ENCODE assay signal across 2 cellular contexts in genomic region chr17:50190278-50191069, GRCh38.
TF ChIP-seq lines count a peak whose summit lies in the region.

No MANE protein-coding gene starts in this region.

TF ChIP-seq in SK-N-SH, 30 proteins besides CTCF, POLR2A, EP300 and RAD21:
- peak; percentile 43 for TF ChIP-seq POLR2AphosphoS5 (IDR thresholded peaks at IDR 0.05; ENCODE audit: low read depth, low read length)
- TF ChIP-seq JUND (IDR thresholded peaks at IDR 0.05), result no peak
TF ChIP-seq in SK-N-SH: peak in this region for 1.

TF ChIP-seq in SK-N-SH treated with all-trans-retinoic acid at 6 μM for 48 hours, 23 proteins besides CTCF, POLR2A, EP300 and RAD21:
- no peak for TF ChIP-seq ISL1 (CRISPR knock-in tag; IDR thresholded peaks at IDR 0.05)
- no peak for TF ChIP-seq CSRNP3 (CRISPR knock-in tag; IDR thresholded peaks at IDR 0.05)
- no peak for TF ChIP-seq TCF4 (CRISPR knock-in tag; IDR thresholded peaks at IDR 0.05; ENCODE audit: borderline replicate concordance)
- no peak for TF ChIP-seq PATZ1 (CRISPR knock-in tag; IDR thresholded peaks at IDR 0.05; ENCODE audit: borderline replicate concordance)
- TF ChIP-seq CREB5 (CRISPR knock-in tag; IDR thresholded peaks at IDR 0.05; ENCODE audit: low read depth), result no peak
- no peak for TF ChIP-seq TOX (CRISPR knock-in tag; IDR thresholded peaks at IDR 0.05; ENCODE audit: borderline replicate concordance)
- TF ChIP-seq POU6F1 (CRISPR knock-in tag; IDR thresholded peaks at IDR 0.05; ENCODE audit: borderline replicate concordance, low read depth), result no peak
- TF ChIP-seq ZNF70 (CRISPR knock-in tag; IDR thresholded peaks at IDR 0.05), result no peak
- no peak for TF ChIP-seq ARNTL (CRISPR knock-in tag; IDR thresholded peaks at IDR 0.05; ENCODE audit: borderline replicate concordance, low read depth)
- TF ChIP-seq RARB (CRISPR knock-in tag; IDR thresholded peaks at IDR 0.05), result no peak
